ENCODE assay signal across 1 cellular context in genomic region chr3:14434105-14434504, GRCh38.
TF ChIP-seq lines count a peak whose summit lies in the region.

No MANE protein-coding gene starts in this region.

TF ChIP-seq in GM12878, 131 proteins besides CTCF, POLR2A, EP300 and RAD21 (continued from another document):
- TF ChIP-seq SMC3 (IDR thresholded peaks at IDR 0.05; ENCODE audit: borderline replicate concordance, low read length): no peak
- TF ChIP-seq ATF7 (IDR thresholded peaks at IDR 0.05; ENCODE audit: low read depth): no peak
- no peak for TF ChIP-seq RAD51 (IDR thresholded peaks at IDR 0.05)
- no peak for TF ChIP-seq MEF2B (IDR thresholded peaks at IDR 0.05; ENCODE audit: partially characterized antibody, poor library complexity, severe bottlenecking)
- TF ChIP-seq, protein P1, sequence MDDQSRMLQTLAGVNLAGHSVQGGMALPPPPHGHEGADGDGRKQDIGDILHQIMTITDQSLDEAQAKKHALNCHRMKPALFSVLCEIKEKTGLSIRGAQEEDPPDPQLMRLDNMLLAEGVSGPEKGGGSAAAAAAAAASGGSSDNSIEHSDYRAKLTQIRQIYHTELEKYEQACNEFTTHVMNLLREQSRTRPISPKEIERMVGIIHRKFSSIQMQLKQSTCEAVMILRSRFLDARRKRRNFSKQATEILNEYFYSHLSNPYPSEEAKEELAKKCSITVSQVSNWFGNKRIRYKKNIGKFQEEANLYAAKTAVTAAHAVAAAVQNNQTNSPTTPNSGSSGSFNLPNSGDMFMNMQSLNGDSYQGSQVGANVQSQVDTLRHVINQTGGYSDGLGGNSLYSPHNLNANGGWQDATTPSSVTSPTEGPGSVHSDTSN (IDR thresholded peaks at IDR 0.05; ENCODE audit: insufficient replicate concordance, low read depth, low read length): no peak
- no peak for TF ChIP-seq ATF2 (IDR thresholded peaks at IDR 0.05; ENCODE audit: low read length)
- no peak for TF ChIP-seq IRF4 (IDR thresholded peaks at IDR 0.05; ENCODE audit: low read depth, low read length)
- no peak for TF ChIP-seq ESRRA (IDR thresholded peaks at IDR 0.05; ENCODE audit: low read length)
